In the genomic region with DNA sequence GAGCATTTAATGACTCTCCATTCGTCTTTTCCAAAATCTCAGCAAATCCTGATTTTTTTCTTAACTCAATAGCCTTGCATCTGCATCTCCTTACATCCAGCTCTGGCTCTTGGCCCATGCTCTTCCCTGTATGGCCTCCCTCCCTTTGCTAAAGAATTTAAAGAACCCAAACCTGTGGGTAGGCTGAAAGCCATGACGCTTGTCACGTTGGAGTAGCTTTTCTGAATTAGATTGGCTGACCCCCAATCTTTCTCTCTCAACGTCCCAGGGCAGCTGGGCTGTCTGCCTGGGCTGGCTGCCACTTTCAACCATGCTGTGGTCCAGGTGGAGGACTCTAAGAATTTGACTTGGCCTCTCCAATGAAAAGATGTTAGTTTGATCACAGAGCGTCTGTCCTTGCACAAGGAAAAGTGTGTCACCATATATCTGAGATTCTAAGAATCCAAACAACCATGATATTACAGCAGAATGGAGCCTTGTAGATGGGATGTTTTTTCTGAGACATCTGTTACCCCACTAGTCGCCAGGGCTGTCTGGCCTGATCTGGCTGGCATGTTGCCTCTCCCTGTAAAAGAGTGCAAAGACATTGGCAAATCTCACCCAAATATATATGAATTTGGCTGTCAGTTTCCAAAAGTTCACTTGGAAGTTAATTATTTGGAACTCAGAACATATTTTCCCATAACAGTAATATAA, we compare ENCODE assay signal across 1 cellular context.
TF ChIP-seq lines count a peak whose summit lies in the region.

No MANE protein-coding gene starts in this region.

TF ChIP-seq in GM23338, 12 proteins besides CTCF, POLR2A, EP300 and RAD21 (continued from another document):
- TF ChIP-seq REST (IDR thresholded peaks at IDR 0.05; ENCODE audit: unreplicated experiment) (no peak), NANOG (IDR thresholded peaks at IDR 0.05; ENCODE audit: borderline replicate concordance) (no peak), CREB1 (CRISPR knock-in tag; IDR thresholded peaks at IDR 0.05; ENCODE audit: low read depth) (no peak), STAT1 (IDR thresholded peaks at IDR 0.05; ENCODE audit: unreplicated experiment) (no peak), EZH2 (IDR thresholded peaks at IDR 0.05; ENCODE audit: low read depth, unreplicated experiment) (no peak), ZNF331 (CRISPR knock-in tag; IDR thresholded peaks at IDR 0.05; ENCODE audit: low read depth) (no peak), POLR2AphosphoS5 (IDR thresholded peaks at IDR 0.05; ENCODE audit: low read depth) (no peak), ZNF114 (CRISPR knock-in tag; IDR thresholded peaks at IDR 0.05) (no peak), ETS1 (IDR thresholded peaks at IDR 0.05) (no peak), EZH2phosphoT487 (IDR thresholded peaks at IDR 0.05; ENCODE audit: unreplicated experiment) (no peak)
- TF ChIP-seq, protein P1, sequence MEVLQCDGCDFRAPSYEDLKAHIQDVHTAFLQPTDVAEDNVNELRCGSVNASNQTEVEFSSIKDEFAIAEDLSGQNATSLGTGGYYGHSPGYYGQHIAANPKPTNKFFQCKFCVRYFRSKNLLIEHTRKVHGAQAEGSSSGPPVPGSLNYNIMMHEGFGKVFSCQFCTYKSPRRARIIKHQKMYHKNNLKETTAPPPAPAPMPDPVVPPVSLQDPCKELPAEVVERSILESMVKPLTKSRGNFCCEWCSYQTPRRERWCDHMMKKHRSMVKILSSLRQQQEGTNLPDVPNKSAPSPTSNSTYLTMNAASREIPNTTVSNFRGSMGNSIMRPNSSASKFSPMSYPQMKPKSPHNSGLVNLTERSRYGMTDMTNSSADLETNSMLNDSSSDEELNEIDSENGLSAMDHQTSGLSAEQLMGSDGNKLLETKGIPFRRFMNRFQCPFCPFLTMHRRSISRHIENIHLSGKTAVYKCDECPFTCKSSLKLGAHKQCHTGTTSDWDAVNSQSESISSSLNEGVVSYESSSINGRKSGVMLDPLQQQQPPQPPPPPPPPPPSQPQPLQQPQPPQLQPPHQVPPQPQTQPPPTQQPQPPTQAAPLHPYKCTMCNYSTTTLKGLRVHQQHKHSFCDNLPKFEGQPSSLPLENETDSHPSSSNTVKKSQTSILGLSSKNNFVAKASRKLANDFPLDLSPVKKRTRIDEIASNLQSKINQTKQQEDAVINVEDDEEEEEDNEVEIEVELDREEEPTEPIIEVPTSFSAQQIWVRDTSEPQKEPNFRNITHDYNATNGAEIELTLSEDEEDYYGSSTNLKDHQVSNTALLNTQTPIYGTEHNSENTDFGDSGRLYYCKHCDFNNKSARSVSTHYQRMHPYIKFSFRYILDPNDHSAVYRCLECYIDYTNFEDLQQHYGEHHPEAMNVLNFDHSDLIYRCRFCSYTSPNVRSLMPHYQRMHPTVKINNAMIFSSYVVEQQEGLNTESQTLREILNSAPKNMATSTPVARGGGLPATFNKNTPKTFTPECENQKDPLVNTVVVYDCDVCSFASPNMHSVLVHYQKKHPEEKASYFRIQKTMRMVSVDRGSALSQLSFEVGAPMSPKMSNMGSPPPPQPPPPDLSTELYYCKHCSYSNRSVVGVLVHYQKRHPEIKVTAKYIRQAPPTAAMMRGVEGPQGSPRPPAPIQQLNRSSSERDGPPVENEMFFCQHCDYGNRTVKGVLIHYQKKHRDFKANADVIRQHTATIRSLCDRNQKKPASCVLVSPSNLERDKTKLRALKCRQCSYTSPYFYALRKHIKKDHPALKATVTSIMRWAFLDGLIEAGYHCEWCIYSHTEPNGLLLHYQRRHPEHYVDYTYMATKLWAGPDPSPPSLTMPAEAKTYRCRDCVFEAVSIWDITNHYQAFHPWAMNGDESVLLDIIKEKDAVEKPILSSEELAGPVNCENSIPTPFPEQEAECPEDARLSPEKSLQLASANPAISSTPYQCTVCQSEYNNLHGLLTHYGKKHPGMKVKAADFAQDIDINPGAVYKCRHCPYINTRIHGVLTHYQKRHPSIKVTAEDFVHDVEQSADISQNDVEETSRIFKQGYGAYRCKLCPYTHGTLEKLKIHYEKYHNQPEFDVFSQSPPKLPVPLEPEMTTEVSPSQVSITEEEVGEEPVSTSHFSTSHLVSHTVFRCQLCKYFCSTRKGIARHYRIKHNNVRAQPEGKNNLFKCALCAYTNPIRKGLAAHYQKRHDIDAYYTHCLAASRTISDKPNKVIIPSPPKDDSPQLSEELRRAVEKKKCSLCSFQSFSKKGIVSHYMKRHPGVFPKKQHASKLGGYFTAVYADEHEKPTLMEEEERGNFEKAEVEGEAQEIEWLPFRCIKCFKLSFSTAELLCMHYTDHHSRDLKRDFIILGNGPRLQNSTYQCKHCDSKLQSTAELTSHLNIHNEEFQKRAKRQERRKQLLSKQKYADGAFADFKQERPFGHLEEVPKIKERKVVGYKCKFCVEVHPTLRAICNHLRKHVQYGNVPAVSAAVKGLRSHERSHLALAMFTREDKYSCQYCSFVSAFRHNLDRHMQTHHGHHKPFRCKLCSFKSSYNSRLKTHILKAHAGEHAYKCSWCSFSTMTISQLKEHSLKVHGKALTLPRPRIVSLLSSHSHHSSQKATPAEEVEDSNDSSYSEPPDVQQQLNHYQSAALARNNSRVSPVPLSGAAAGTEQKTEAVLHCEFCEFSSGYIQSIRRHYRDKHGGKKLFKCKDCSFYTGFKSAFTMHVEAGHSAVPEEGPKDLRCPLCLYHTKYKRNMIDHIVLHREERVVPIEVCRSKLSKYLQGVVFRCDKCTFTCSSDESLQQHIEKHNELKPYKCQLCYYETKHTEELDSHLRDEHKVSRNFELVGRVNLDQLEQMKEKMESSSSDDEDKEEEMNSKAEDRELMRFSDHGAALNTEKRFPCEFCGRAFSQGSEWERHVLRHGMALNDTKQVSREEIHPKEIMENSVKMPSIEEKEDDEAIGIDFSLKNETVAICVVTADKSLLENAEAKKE (CRISPR knock-in tag; IDR thresholded peaks at IDR 0.05): no peak
TF ChIP-seq in GM23338: peak in this region for 0.
